1 cellular context compared by ENCODE assay signal in the genomic region with DNA sequence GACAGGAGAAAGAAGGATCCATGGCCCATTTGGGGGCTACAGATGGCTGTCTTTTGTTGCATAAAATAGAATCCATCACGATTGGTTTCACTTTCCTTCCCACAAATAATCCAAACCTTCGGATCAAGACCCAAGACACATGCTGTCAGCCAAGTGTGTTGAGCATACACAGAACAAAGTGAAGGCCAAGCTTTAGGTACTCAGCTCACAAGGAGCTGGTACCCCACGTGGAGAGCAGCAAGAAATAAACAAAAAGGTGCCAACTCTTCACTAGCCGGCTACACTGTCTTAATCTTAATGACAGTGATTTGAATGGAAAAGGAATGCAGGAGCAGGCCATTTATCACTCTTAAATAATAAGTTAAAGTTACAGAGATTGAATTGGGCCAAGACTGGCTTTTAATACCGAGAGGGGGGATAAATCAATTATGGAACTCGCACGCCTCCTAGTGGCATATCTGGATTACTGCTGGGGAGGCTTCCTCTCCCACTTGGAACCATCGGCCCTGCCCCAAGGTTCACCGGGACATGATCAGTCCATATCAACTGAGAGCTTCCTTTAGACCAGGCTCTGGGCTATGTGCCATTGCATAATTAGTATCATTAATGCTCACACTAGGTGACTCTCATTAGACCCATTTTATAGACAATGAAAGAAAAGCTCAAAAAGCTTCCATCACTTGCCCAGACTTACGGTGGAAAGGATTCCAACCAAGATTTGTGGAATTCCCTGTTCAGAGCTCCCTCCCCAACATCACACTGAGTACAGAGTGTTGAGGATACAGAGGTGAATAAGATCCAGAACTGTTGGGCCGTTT.
TF ChIP-seq lines count a peak whose summit lies in the region.

No MANE protein-coding gene starts in this region.

TF ChIP-seq in K562, 482 proteins besides CTCF, POLR2A, EP300 and RAD21 (continued from another document):
- TF ChIP-seq, protein P1, sequence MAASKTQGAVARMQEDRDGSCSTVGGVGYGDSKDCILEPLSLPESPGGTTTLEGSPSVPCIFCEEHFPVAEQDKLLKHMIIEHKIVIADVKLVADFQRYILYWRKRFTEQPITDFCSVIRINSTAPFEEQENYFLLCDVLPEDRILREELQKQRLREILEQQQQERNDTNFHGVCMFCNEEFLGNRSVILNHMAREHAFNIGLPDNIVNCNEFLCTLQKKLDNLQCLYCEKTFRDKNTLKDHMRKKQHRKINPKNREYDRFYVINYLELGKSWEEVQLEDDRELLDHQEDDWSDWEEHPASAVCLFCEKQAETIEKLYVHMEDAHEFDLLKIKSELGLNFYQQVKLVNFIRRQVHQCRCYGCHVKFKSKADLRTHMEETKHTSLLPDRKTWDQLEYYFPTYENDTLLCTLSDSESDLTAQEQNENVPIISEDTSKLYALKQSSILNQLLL (CRISPR knock-in tag; IDR thresholded peaks at IDR 0.05; ENCODE audit: borderline replicate concordance): no peak
- TF ChIP-seq, protein P2, sequence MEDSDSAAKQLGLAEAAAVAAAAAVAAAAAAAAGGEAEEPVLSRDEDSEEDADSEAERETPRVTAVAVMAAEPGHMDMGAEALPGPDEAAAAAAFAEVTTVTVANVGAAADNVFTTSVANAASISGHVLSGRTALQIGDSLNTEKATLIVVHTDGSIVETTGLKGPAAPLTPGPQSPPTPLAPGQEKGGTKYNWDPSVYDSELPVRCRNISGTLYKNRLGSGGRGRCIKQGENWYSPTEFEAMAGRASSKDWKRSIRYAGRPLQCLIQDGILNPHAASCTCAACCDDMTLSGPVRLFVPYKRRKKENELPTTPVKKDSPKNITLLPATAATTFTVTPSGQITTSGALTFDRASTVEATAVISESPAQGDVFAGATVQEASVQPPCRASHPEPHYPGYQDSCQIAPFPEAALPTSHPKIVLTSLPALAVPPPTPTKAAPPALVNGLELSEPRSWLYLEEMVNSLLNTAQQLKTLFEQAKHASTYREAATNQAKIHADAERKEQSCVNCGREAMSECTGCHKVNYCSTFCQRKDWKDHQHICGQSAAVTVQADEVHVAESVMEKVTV (CRISPR knock-in tag; IDR thresholded peaks at IDR 0.05): peak; percentile 45; the same call in 1 of the 2 replicates
- TF ChIP-seq, protein P3, sequence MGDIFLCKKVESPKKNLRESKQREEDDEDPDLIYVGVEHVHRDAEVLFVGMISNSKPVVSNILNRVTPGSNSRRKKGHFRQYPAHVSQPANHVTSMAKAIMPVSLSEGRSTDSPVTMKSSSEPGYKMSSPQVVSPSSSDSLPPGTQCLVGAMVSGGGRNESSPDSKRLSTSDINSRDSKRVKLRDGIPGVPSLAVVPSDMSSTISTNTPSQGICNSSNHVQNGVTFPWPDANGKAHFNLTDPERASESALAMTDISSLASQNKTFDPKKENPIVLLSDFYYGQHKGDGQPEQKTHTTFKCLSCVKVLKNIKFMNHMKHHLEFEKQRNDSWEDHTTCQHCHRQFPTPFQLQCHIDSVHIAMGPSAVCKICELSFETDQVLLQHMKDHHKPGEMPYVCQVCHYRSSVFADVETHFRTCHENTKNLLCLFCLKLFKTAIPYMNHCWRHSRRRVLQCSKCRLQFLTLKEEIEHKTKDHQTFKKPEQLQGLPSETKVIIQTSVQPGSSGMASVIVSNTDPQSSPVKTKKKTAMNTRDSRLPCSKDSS (IDR thresholded peaks at IDR 0.05; ENCODE audit: low read depth, partially characterized antibody): no peak
- TF ChIP-seq ZNF830 (CRISPR knock-in tag; IDR thresholded peaks at IDR 0.05) (no peak), GATA2 (CRISPR knock-in tag; IDR thresholded peaks at IDR 0.05) (no peak), ELF1 (tag; IDR thresholded peaks at IDR 0.05) (no peak)
- TF ChIP-seq, protein P4, sequence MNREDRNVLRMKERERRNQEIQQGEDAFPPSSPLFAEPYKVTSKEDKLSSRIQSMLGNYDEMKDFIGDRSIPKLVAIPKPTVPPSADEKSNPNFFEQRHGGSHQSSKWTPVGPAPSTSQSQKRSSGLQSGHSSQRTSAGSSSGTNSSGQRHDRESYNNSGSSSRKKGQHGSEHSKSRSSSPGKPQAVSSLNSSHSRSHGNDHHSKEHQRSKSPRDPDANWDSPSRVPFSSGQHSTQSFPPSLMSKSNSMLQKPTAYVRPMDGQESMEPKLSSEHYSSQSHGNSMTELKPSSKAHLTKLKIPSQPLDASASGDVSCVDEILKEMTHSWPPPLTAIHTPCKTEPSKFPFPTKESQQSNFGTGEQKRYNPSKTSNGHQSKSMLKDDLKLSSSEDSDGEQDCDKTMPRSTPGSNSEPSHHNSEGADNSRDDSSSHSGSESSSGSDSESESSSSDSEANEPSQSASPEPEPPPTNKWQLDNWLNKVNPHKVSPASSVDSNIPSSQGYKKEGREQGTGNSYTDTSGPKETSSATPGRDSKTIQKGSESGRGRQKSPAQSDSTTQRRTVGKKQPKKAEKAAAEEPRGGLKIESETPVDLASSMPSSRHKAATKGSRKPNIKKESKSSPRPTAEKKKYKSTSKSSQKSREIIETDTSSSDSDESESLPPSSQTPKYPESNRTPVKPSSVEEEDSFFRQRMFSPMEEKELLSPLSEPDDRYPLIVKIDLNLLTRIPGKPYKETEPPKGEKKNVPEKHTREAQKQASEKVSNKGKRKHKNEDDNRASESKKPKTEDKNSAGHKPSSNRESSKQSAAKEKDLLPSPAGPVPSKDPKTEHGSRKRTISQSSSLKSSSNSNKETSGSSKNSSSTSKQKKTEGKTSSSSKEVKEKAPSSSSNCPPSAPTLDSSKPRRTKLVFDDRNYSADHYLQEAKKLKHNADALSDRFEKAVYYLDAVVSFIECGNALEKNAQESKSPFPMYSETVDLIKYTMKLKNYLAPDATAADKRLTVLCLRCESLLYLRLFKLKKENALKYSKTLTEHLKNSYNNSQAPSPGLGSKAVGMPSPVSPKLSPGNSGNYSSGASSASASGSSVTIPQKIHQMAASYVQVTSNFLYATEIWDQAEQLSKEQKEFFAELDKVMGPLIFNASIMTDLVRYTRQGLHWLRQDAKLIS (CRISPR knock-in tag; IDR thresholded peaks at IDR 0.05): no peak
